8 cellular contexts compared by ENCODE assay signal in genomic region chr11:26276798-26277424, GRCh38. TPM values are rescaled to one million over a fixed set of nuclear protein-coding genes. Genes with fewer than 3 reads are reported as not detected.
DNase-seq lines count a peak whose midpoint lies in the region; ATAC-seq and TF ChIP-seq lines count a peak whose summit lies in the region.

No MANE protein-coding gene starts in this region.

- no peak overlapping the region for H3K4me3 Mint-ChIP-seq in activated T-helper 17 cell treated with anti-CD3 and anti-CD28 coated beads, Interleukin-2, amount 50 U/mL, for 72 hours
- H3K4me3 Mint-ChIP-seq in progenitor cell of endocrine pancreas (ENCODE audit: low read depth) = no peak overlapping the region

- no peaks in the 10 kb centered on the region for H3K27me3 ChIP-seq in DND-41 (ENCODE audit: insufficient read depth, low read length, poor library complexity)
- no peaks in the 10 kb centered on the region for H3K27me3 ChIP-seq in cardiac muscle cell

- H4K20me1 ChIP-seq in DND-41 (ENCODE audit: insufficient read depth, low read length) = no peaks in the 10 kb centered on the region

- H3K9me3 ChIP-seq in DND-41 (ENCODE audit: insufficient read depth, low read length, severe bottlenecking) (no peaks in the 10 kb centered on the region), cardiac muscle cell (ENCODE audit: low read depth) (no peaks in the 10 kb centered on the region)

- H3K27ac Mint-ChIP-seq in activated T-helper 17 cell treated with anti-CD3 and anti-CD28 coated beads, Interleukin-2, amount 50 U/mL, for 72 hours = no peak overlapping the region
- H3K27ac Mint-ChIP-seq in progenitor cell of endocrine pancreas = no peak overlapping the region

- H3K9me3 Mint-ChIP-seq in activated T-helper 17 cell treated with anti-CD3 and anti-CD28 coated beads, Interleukin-2, amount 50 U/mL, for 72 hours = no peaks in the 10 kb centered on the region
- H3K9me3 Mint-ChIP-seq in progenitor cell of endocrine pancreas (ENCODE audit: low read depth) = no peaks in the 10 kb centered on the region

- DNase-seq in DND-41 = peak; percentile 59
- DNase-seq in NCI-H774 (lab: John Stamatoyannopoulos, UW) = peak; percentile 37
- DNase-seq in cardiac muscle cell (ENCODE audit: low read depth in 1 of 2, low spot score in 1 of 2) = peak; percentile 58 to 79
- DNase-seq in progenitor cell of endocrine pancreas (ENCODE audit: low spot score, unreplicated experiment) = peak; percentile 52
- no peak for DNase-seq in cerebellar nuclear complex (lab: John Stamatoyannopoulos, UW)

- H3K27ac ChIP-seq in DND-41 (ENCODE audit: low read length) (no peak overlapping the region), cardiac muscle cell (no peak overlapping the region)

- no peaks in the 10 kb centered on the region for H3K4me1 Mint-ChIP-seq in activated T-helper 17 cell treated with anti-CD3 and anti-CD28 coated beads, Interleukin-2, amount 50 U/mL, for 72 hours
- H3K4me1 Mint-ChIP-seq in progenitor cell of endocrine pancreas (ENCODE audit: low read depth) = no peaks in the 10 kb centered on the region

- no peaks in the 10 kb centered on the region for H3K36me3 Mint-ChIP-seq in activated T-helper 17 cell treated with anti-CD3 and anti-CD28 coated beads, Interleukin-2, amount 50 U/mL, for 72 hours (ENCODE audit: low read depth)
- no peaks in the 10 kb centered on the region for H3K36me3 Mint-ChIP-seq in progenitor cell of endocrine pancreas (ENCODE audit: insufficient read depth)

- no peak overlapping the region for H3K9ac ChIP-seq in DND-41 (ENCODE audit: low read depth, low read length)

- no peaks in the 10 kb centered on the region for H3K79me2 ChIP-seq in DND-41 (ENCODE audit: insufficient read depth, low read length)

- H3K4me3 ChIP-seq in DND-41 (ENCODE audit: low read depth in 1 of 2, low read length in 2 of 2) (no peak overlapping the region), cardiac muscle cell (no peak overlapping the region)

- H3K4me1 ChIP-seq in DND-41 (ENCODE audit: insufficient read depth, low read length) = no peaks in the 10 kb centered on the region
- no peaks in the 10 kb centered on the region for H3K4me1 ChIP-seq in cardiac muscle cell (ENCODE audit: low read depth)

- H2AFZ ChIP-seq in DND-41 (ENCODE audit: low read depth, low read length) = no peak overlapping the region

- ATAC-seq in DND-41 (ENCODE audit: insufficient read depth, low read depth) (peak; percentile 83), GM19351 (IDR thresholded peaks at IDR 0.05; ENCODE audit: unreplicated experiment) (peak; percentile 93), HG03342 (IDR thresholded peaks at IDR 0.05; ENCODE audit: unreplicated experiment) (peak; percentile 95)
- peak; percentile 28 for ATAC-seq in activated T-helper 17 cell treated with anti-CD3 and anti-CD28 coated beads, Interleukin-2, amount 50 U/mL, for 72 hours (replicated peaks)

- H3K27me3 Mint-ChIP-seq in activated T-helper 17 cell treated with anti-CD3 and anti-CD28 coated beads, Interleukin-2, amount 50 U/mL, for 72 hours = peaks cover 13% of the 10 kb centered on the region
- peaks cover 3% of the 10 kb centered on the region for H3K27me3 Mint-ChIP-seq in progenitor cell of endocrine pancreas

- no peak overlapping the region for H3K4me2 ChIP-seq in DND-41 (ENCODE audit: insufficient read depth, low read length)

- peak; percentile 94 for TF ChIP-seq CTCF in DND-41 (IDR thresholded peaks at IDR 0.05; ENCODE audit: borderline replicate concordance, extremely low read depth, low read length, poor library complexity, severe bottlenecking)
- peak; percentile 98 for TF ChIP-seq CTCF in cardiac muscle cell (IDR thresholded peaks at IDR 0.05; ENCODE audit: low read depth, low read length)
- peak; percentile 96 for TF ChIP-seq CTCF in progenitor cell of endocrine pancreas (IDR thresholded peaks at IDR 0.05; ENCODE audit: unreplicated experiment)

- H3K36me3 ChIP-seq in DND-41 (ENCODE audit: insufficient read depth, low read length) (no peaks in the 10 kb centered on the region), cardiac muscle cell (no peaks in the 10 kb centered on the region)

RNA-seq across cellular contexts. Expression of gene ANO3, which starts 55.0 kb away (rescaled TPM):
- total RNA-seq in activated T-helper 17 cell treated with anti-CD3 and anti-CD28 coated beads, Interleukin-2, amount 50 U/mL, for 72 hours = not detected
- total RNA-seq in cardiac muscle cell = not detected in 2 replicates
- not detected in 2 replicates for polyA plus RNA-seq in cardiac muscle cell
- 0.53 and 0.67 TPM in 2 replicates for total RNA-seq in progenitor cell of endocrine pancreas

Comparison
In these comparisons a context has a peak if more than half of its experiments do, and no peak if none do; other contexts are left out.
1. ATAC-seq: peak in every context shown above with its lines; median percentile 95 in HG03342; 93 in GM19351; 83 in DND-41; 28 in activated T-helper 17 cell treated with anti-CD3 and anti-CD28 coated beads, Interleukin-2, amount 50 U/mL, for 72 hours.
2. DNase-seq: peak in DND-41 (single experiment), NCI-H774 (single experiment), cardiac muscle cell (2 of 2) and progenitor cell of endocrine pancreas (single experiment); none in cerebellar nuclear complex (0 of 2).
3. Peak in every context shown above with its lines, with median percentiles within 50 percentile points of each other: CTCF ChIP-seq.